ENCODE assay signal across 15 cellular contexts in genomic region chr16:67470314-67470713, GRCh38. TPM values are rescaled to one million over a fixed set of nuclear protein-coding genes. Genes with fewer than 3 reads are reported as not detected.
DNase-seq lines count a peak whose midpoint lies in the region; ATAC-seq, FAIRE-seq and TF ChIP-seq lines count a peak whose summit lies in the region.
"Had no signal": no experiment of that assay in that cellular context is flagged by ENCODE, and none has a peak within 500 bp of the region (broad histone marks: within the 10 kb centered on the region; RNA-seq: fewer than 3 reads in every experiment).

No MANE protein-coding gene starts in this region.

- H4K20me1 ChIP-seq in K562 (replicated peaks; ENCODE audit: control insufficient read depth, insufficient read depth, low read length) = peaks cover 23% of the 10 kb centered on the region

- H3K4me1 ChIP-seq in K562 (replicated peaks in 1 of 2; ENCODE audit: control insufficient read depth in 2 of 2, insufficient read depth in 2 of 2, low read length in 2 of 2) (peaks cover 16 to 20% of the 10 kb centered on the region in 2 experiments), left lung (peaks cover 19 to 97% of the 10 kb centered on the region in 2 donors), thyroid gland (peaks cover 39 to 60% of the 10 kb centered on the region in 2 donors)

- no peak for TF ChIP-seq EP300 in K562 (IDR thresholded peaks at IDR 0.05; ENCODE audit: low read length)

- 46% methylated on average over 7 of the region's 7 CpGs for WGBS in K562 (ENCODE audit: insufficient coverage, low coverage, missing lambda C conversion rate)
- 4 to 11% methylated on average over 4 to 7 of the region's 7 CpGs for WGBS in thyroid gland, 2 donors

- H2AFZ ChIP-seq in K562 (ENCODE audit: low read depth, low read length) = no peak overlapping the region

- no TSS peak for BruUV-seq in K562 (replicated peaks; lab: Mats Ljungman, UMichigan)

- POLR2A ChIA-PET in K562 (lab: Yijun Ruan, JAX) = interaction anchor here (0.8 kb wide), 1 partner anchor 9 kb away, joined by 3 read pairs; no protein-coding TSS in a partner anchor

- no peaks in the 10 kb centered on the region for H3K9me3 ChIP-seq in K562 (replicated peaks; ENCODE audit: control insufficient read depth, insufficient read depth, low read depth, low read length)
- no peaks in the 10 kb centered on the region for H3K9me3 ChIP-seq in left lung
- H3K9me3 ChIP-seq in thyroid gland = no peaks in the 10 kb centered on the region
- H3K9me3 ChIP-seq: tibial nerve had no signal

- TF ChIP-seq POLR2A in K562 (conservative IDR thresholded peaks at IDR 0.05) = no peak
- no peak for TF ChIP-seq POLR2A in thyroid gland (IDR thresholded peaks at IDR 0.05)

- intact Hi-C loops in K562 (cut with micrococcal nuclease) (no loop called here), left lung (cut with DNase I) (no loop called here), thyroid gland (cut with DNase I) (no loop called here)

- ATAC-seq in K562 = no peak
- peak; percentile 73 for ATAC-seq in left lung
- no peak for ATAC-seq in HG03196 (IDR thresholded peaks at IDR 0.05; ENCODE audit: unreplicated experiment)

- no peak for TF ChIP-seq CTCF in K562 (IDR thresholded peaks at IDR 0.05 in 2 of 3, conservative IDR thresholded peaks at IDR 0.05 in 1 of 3; ENCODE audit: insufficient read depth in 2 of 3, low read depth in 1 of 3, low read length in 3 of 3)
- TF ChIP-seq CTCF in left lung (IDR thresholded peaks at IDR 0.05) = no peak
- TF ChIP-seq CTCF in thyroid gland (IDR thresholded peaks at IDR 0.05) = peak in 1 of 6 experiments; percentile 5

- no peak for FAIRE-seq in K562 (lab: Jason Lieb, UNC)
- FAIRE-seq: A204.1 had no signal

- peaks cover 8% of the 10 kb centered on the region; the same call in 2 of the 3 replicates for H3K36me3 ChIP-seq in K562 (ENCODE audit: control insufficient read depth, insufficient read depth, low read length)
- no peaks in the 10 kb centered on the region for H3K36me3 ChIP-seq in left lung
- H3K36me3 ChIP-seq in thyroid gland = no peaks in the 10 kb centered on the region
- H3K36me3 ChIP-seq: tibial nerve had no signal

- CTCF ChIA-PET in K562 (lab: Yijun Ruan, JAX; ENCODE audit: low intra/inter-chr PET ratio) = no interaction called here

- H3K4me3 ChIP-seq in K562 (no peak overlapping the region), left lung (no peak overlapping the region), thyroid gland (replicated peaks in 1 of 3) (no peak overlapping the region)
- H3K4me3 ChIP-seq: tibial nerve had no signal

- peaks cover 9% of the 10 kb centered on the region for H3K9me1 ChIP-seq in K562 (ENCODE audit: control insufficient read depth, insufficient read depth, low read length)

- no peak overlapping the region for H3K27ac ChIP-seq in K562 (ENCODE audit: extremely low read depth, low read depth, low read length)
- no peak overlapping the region for H3K27ac ChIP-seq in left lung
- H3K27ac ChIP-seq in thyroid gland = peak overlapping the region in 2 of 3 donors; percentile 49 to 57

- in situ Hi-C loops in K562 (cut with MboI) = no loop called here

- H3K9ac ChIP-seq in K562 (ENCODE audit: insufficient read depth in 1 of 2, low read depth in 2 of 2, low read length in 2 of 2) = peak overlapping the region in 1 of 2 experiments; percentile 72; a peak in 2 of 4 replicates

- H3K27me3 ChIP-seq in K562 (ENCODE audit: control insufficient read depth in 2 of 2, insufficient read depth in 2 of 2, low read length in 2 of 2) (no peaks in the 10 kb centered on the region), left lung (no peaks in the 10 kb centered on the region), thyroid gland (no peaks in the 10 kb centered on the region)
- H3K27me3 ChIP-seq: tibial nerve had no signal

- no peak overlapping the region for H3K4me2 ChIP-seq in K562 (ENCODE audit: insufficient read depth, low read length)

- peak; percentile 2 for DNase-seq in NCI-H2227 (lab: John Stamatoyannopoulos, UW; ENCODE audit: unreplicated experiment)
- DNase-seq in NCI-H2227 treated with DMSO at 0.1 percent for 48 hours (lab: John Stamatoyannopoulos, UW) = no peak
- DNase-seq in K562 (ENCODE audit: extremely low read depth in 1 of 4, low spot score in 3 of 4) = no peak
- peak; percentile 87 to 88 for DNase-seq in left lung
- peak; percentile 98 to 99 for DNase-seq in thyroid gland
- no peak for DNase-seq in NCI-H1105 (lab: John Stamatoyannopoulos, UW)
- no peak for DNase-seq in iPS-NIHi11 (ENCODE audit: low spot score)
- DNase-seq: activated CD4-positive, alpha-beta T cell treated with anti-CD3 and anti-CD28 coated beads, Interleukin-2, amount 10 ng/mL, durations not matched to agents 7 days and 5 days; amniotic stem cell; IMR-90; stimulated activated CD4-positive, alpha-beta T cell treated with anti-CD3 and anti-CD28 coated beads, Interleukin-4, amount 100 ng/mL, for 1 hour had no signal

- peaks cover 58% of the 10 kb centered on the region for H3K79me2 ChIP-seq in K562 (ENCODE audit: control insufficient read depth, insufficient read depth, low read length)

- TF ChIP-seq RAD21 in K562 (CRISPR knock-in tag; conservative IDR thresholded peaks at IDR 0.05 in 1 of 2, IDR thresholded peaks at IDR 0.05 in 1 of 2) = no peak

RNA-seq across cellular contexts. Expression of gene ATP6V0D1, which starts 10.6 kb away (rescaled TPM):
- 30.0 and 74.0 TPM in 2 replicates for total RNA-seq in K562 (2011; cell fraction: chromatin; rRNA removed; ENCODE audit: low replicate concordance)
- total RNA-seq in K562 (2011; cell fraction: nucleolus; rRNA removed) = 56.4 and 56.6 TPM in 2 replicates
- total RNA-seq in K562 (2011; cell fraction: nucleoplasm; rRNA removed) = 38.9 and 42.7 TPM in 2 replicates
- total RNA-seq in K562 (2014; rRNA removed) (45.6 and 54.5 TPM in 2 replicates), K562 (2014; rRNA removed; fragmentation: Illumina TruSeq; extraction: Trizol) (22.0 and 30.6 TPM in 2 replicates), K562 (2015; rRNA removed; fragmentation: Illumina TruSeq; extraction: Trizol) (51.8 and 53.5 TPM in 2 replicates), K562 (2021) (61.3 and 61.5 TPM in 2 replicates), left lung (100 to 1,000 TPM; 142 to 185 TPM), thyroid gland (100 to 1,000 TPM; 110 to 238 (median 142) TPM)
- polyA plus RNA-seq in K562 (2011; rRNA removed) (48.2 and 51.5 TPM in 2 replicates), K562 (2014; fragmentation: Illumina TruSeq; extraction: Trizol) (64.9 and 69.7 TPM in 2 replicates), K562 (2014; fragmentation: Nextera tagmentation; extraction: Ambion mirVana) (10 to 100 TPM; 23.2 to 40.7 TPM), K562 (2014; rRNA removed) (33.9 and 37.3 TPM in 2 replicates)
- polyA plus RNA-seq in K562 (2011; cell fraction: cytosol; rRNA removed) = 97.2 and 146 TPM in 2 replicates
- polyA plus RNA-seq in K562 (2011; cell fraction: nucleus; rRNA removed) = 52.3 and 67.8 TPM in 2 replicates
- polyA plus RNA-seq in K562 (2012) = 84.3 and 116 TPM in 2 replicates
- polyA minus RNA-seq in K562 (2011; rRNA and poly(A)+ RNA removed) = 45.3 and 118 TPM in 2 replicates
- polyA minus RNA-seq in K562 (2011; cell fraction: cytosol; rRNA and poly(A)+ RNA removed) = 61.6 and 78.2 TPM in 2 replicates
- 17.6 and 17.7 TPM in 2 replicates for polyA minus RNA-seq in K562 (2011; cell fraction: nucleus; rRNA and poly(A)+ RNA removed)

RNA-seq across cellular contexts. Expression of gene AGRP, which starts 13.0 kb away (rescaled TPM):
- not detected in 2 replicates for total RNA-seq in K562 (2011; cell fraction: chromatin; rRNA removed; ENCODE audit: low replicate concordance)
- total RNA-seq in K562 (2011; cell fraction: nucleolus; rRNA removed) = not detected in 2 replicates
- total RNA-seq in K562 (2011; cell fraction: nucleoplasm; rRNA removed) = not detected in 2 replicates
- total RNA-seq in K562 (2014; rRNA removed) (not detected in 2 replicates), K562 (2014; rRNA removed; fragmentation: Illumina TruSeq; extraction: Trizol) (not detected in 2 replicates), K562 (2015; rRNA removed; fragmentation: Illumina TruSeq; extraction: Trizol) (not detected in 2 replicates), K562 (2021) (not detected in 2 replicates), left lung (1 to 10 TPM; 1.5 to 1.9 TPM), thyroid gland (not detected)
- polyA plus RNA-seq in K562 (2011; rRNA removed) (not detected in 2 replicates), K562 (2014; fragmentation: Illumina TruSeq; extraction: Trizol) (not detected in 2 replicates), K562 (2014; fragmentation: Nextera tagmentation; extraction: Ambion mirVana) (not detected), K562 (2014; rRNA removed) (not detected in 2 replicates)
- polyA plus RNA-seq in K562 (2011; cell fraction: cytosol; rRNA removed) = not detected in 2 replicates
- not detected in 2 replicates for polyA plus RNA-seq in K562 (2011; cell fraction: nucleus; rRNA removed)
- not detected in 2 replicates for polyA plus RNA-seq in K562 (2012)
- polyA minus RNA-seq in K562 (2011; rRNA and poly(A)+ RNA removed) = not detected in 2 replicates
- polyA minus RNA-seq in K562 (2011; cell fraction: cytosol; rRNA and poly(A)+ RNA removed) = not detected in 2 replicates
- not detected in 2 replicates for polyA minus RNA-seq in K562 (2011; cell fraction: nucleus; rRNA and poly(A)+ RNA removed)
- total RNA-seq: activated CD4-positive, alpha-beta T cell treated with anti-CD3 and anti-CD28 coated beads, Interleukin-2, amount 10 ng/mL, durations not matched to agents 7 days and 5 days; fibroblast of villous mesenchyme; IMR-90; tibial nerve had no signal
- polyA plus RNA-seq: IMR-90 had no signal

RNA-seq across cellular contexts. Expression of gene HSD11B2, which starts 39.4 kb away (rescaled TPM):
- 3.4 and 5.6 TPM in 2 replicates for total RNA-seq in K562 (2011; cell fraction: chromatin; rRNA removed; ENCODE audit: low replicate concordance)
- 3.0 and 4.7 TPM in 2 replicates for total RNA-seq in K562 (2011; cell fraction: nucleolus; rRNA removed)
- total RNA-seq in K562 (2011; cell fraction: nucleoplasm; rRNA removed) = 2.4 and 6.9 TPM in 2 replicates
- total RNA-seq in K562 (2014; rRNA removed) (0.95 and 2.9 TPM in 2 replicates), K562 (2014; rRNA removed; fragmentation: Illumina TruSeq; extraction: Trizol) (0.22 and 0.55 TPM in 2 replicates), K562 (2015; rRNA removed; fragmentation: Illumina TruSeq; extraction: Trizol) (0.60 and 0.65 TPM in 2 replicates), K562 (2021) (1.9 and 2.0 TPM in 2 replicates), left lung (1 to 10 TPM; 2.5 to 3.9 TPM), thyroid gland (10 to 100 TPM in 2 of 4 donors, 1 to 10 TPM in 2; 4.6 to 11.9 (median 9.0) TPM)
- polyA plus RNA-seq in K562 (2011; rRNA removed) (0.79 and 2.2 TPM in 2 replicates), K562 (2014; fragmentation: Illumina TruSeq; extraction: Trizol) (1.4 and 2.7 TPM in 2 replicates), K562 (2014; fragmentation: Nextera tagmentation; extraction: Ambion mirVana) (under 1 TPM; 0.08 to 0.18 TPM), K562 (2014; rRNA removed) (1.4 and 2.2 TPM in 2 replicates)
- polyA plus RNA-seq in K562 (2011; cell fraction: cytosol; rRNA removed) = 1.8 and 2.4 TPM in 2 replicates
- 3.4 and 4.8 TPM in 2 replicates for polyA plus RNA-seq in K562 (2011; cell fraction: nucleus; rRNA removed)
- 0.86 and 2.0 TPM in 2 replicates for polyA plus RNA-seq in K562 (2012)
- polyA minus RNA-seq in K562 (2011; rRNA and poly(A)+ RNA removed) = 0.72 and 1.1 TPM in 2 replicates
- polyA minus RNA-seq in K562 (2011; cell fraction: cytosol; rRNA and poly(A)+ RNA removed) = 1.9 and 2.9 TPM in 2 replicates
- 0.67 and 0.81 TPM in 2 replicates for polyA minus RNA-seq in K562 (2011; cell fraction: nucleus; rRNA and poly(A)+ RNA removed)
- total RNA-seq: activated CD4-positive, alpha-beta T cell treated with anti-CD3 and anti-CD28 coated beads, Interleukin-2, amount 10 ng/mL, durations not matched to agents 7 days and 5 days; fibroblast of villous mesenchyme; IMR-90 had no signal

RNA-seq across cellular contexts. Expression of gene ZDHHC1, which starts 54.0 kb away (rescaled TPM):
- total RNA-seq in K562 (2011; cell fraction: chromatin; rRNA removed; ENCODE audit: low replicate concordance) = not detected in 2 replicates
- total RNA-seq in K562 (2011; cell fraction: nucleolus; rRNA removed) = 0.50 TPM in 1 of 2 replicates, not detected in the other
- not detected in 2 replicates for total RNA-seq in K562 (2011; cell fraction: nucleoplasm; rRNA removed)
- total RNA-seq in K562 (2014; rRNA removed) (0.24 and 0.77 TPM in 2 replicates), K562 (2014; rRNA removed; fragmentation: Illumina TruSeq; extraction: Trizol) (not detected in 2 replicates), K562 (2015; rRNA removed; fragmentation: Illumina TruSeq; extraction: Trizol) (0.36 TPM in 1 of 2 replicates, not detected in the other), K562 (2021) (0.16 TPM in 1 of 2 replicates, not detected in the other), left lung (10 to 100 TPM; 14.4 to 14.7 TPM), thyroid gland (10 to 100 TPM; 33.3 to 63.8 (median 50.9) TPM)
- polyA plus RNA-seq in K562 (2011; rRNA removed) (0.06 and 0.07 TPM in 2 replicates), K562 (2014; fragmentation: Illumina TruSeq; extraction: Trizol) (not detected in 2 replicates), K562 (2014; fragmentation: Nextera tagmentation; extraction: Ambion mirVana) (not detected), K562 (2014; rRNA removed) (0.25 TPM in 1 of 2 replicates, not detected in the other)
- 0.13 and 0.95 TPM in 2 replicates for polyA plus RNA-seq in K562 (2011; cell fraction: cytosol; rRNA removed)
- polyA plus RNA-seq in K562 (2011; cell fraction: nucleus; rRNA removed) = 0.28 and 0.43 TPM in 2 replicates
- 0.17 TPM in 1 of 2 replicates, not detected in the other for polyA plus RNA-seq in K562 (2012)
- not detected in 2 replicates for polyA minus RNA-seq in K562 (2011; rRNA and poly(A)+ RNA removed)
- not detected in 2 replicates for polyA minus RNA-seq in K562 (2011; cell fraction: cytosol; rRNA and poly(A)+ RNA removed)
- 0.54 TPM in 1 of 2 replicates, not detected in the other for polyA minus RNA-seq in K562 (2011; cell fraction: nucleus; rRNA and poly(A)+ RNA removed)

RNA-seq across cellular contexts. Expression of gene RIPOR1, which starts 58.3 kb away (rescaled TPM):
- total RNA-seq in K562 (2011; cell fraction: chromatin; rRNA removed; ENCODE audit: low replicate concordance) = 26.1 and 49.9 TPM in 2 replicates
- 21.0 and 27.9 TPM in 2 replicates for total RNA-seq in K562 (2011; cell fraction: nucleolus; rRNA removed)
- 23.4 and 27.7 TPM in 2 replicates for total RNA-seq in K562 (2011; cell fraction: nucleoplasm; rRNA removed)
- total RNA-seq in K562 (2014; rRNA removed) (3.5 and 7.9 TPM in 2 replicates), K562 (2014; rRNA removed; fragmentation: Illumina TruSeq; extraction: Trizol) (1.2 and 1.4 TPM in 2 replicates), K562 (2015; rRNA removed; fragmentation: Illumina TruSeq; extraction: Trizol) (3.0 and 3.1 TPM in 2 replicates), K562 (2021) (25.4 and 31.1 TPM in 2 replicates), left lung (100 to 1,000 TPM in 1 of 2 donors, 10 to 100 TPM in 1; 76.4 to 123 TPM), thyroid gland (10 to 100 TPM; 21.3 to 57.1 (median 41.2) TPM)
- polyA plus RNA-seq in K562 (2011; rRNA removed) (2.2 and 6.3 TPM in 2 replicates), K562 (2014; fragmentation: Illumina TruSeq; extraction: Trizol) (10.0 and 14.1 TPM in 2 replicates), K562 (2014; fragmentation: Nextera tagmentation; extraction: Ambion mirVana) (under 1 TPM; 0.36 to 0.37 TPM), K562 (2014; rRNA removed) (7.2 and 9.2 TPM in 2 replicates)
- 1.4 and 2.4 TPM in 2 replicates for polyA plus RNA-seq in K562 (2011; cell fraction: cytosol; rRNA removed)
- 19.6 and 20.6 TPM in 2 replicates for polyA plus RNA-seq in K562 (2011; cell fraction: nucleus; rRNA removed)
- polyA plus RNA-seq in K562 (2012) = 14.5 and 15.2 TPM in 2 replicates
- 4.9 and 6.9 TPM in 2 replicates for polyA minus RNA-seq in K562 (2011; rRNA and poly(A)+ RNA removed)
- polyA minus RNA-seq in K562 (2011; cell fraction: cytosol; rRNA and poly(A)+ RNA removed) = 8.8 and 31.9 TPM in 2 replicates
- polyA minus RNA-seq in K562 (2011; cell fraction: nucleus; rRNA and poly(A)+ RNA removed) = 7.0 and 19.2 TPM in 2 replicates

Comparison
In these comparisons a context has a peak if more than half of its experiments do, and no peak if none do; other contexts are left out.
1. DNase-seq: peak in NCI-H2227 (single experiment), left lung (2 of 2) and thyroid gland (2 of 2); none in NCI-H2227 treated with DMSO at 0.1 percent for 48 hours (single experiment), K562 (0 of 4), NCI-H1105 (single experiment) and iPS-NIHi11 (single experiment).
2. H3K27ac ChIP-seq: peak in thyroid gland (2 of 3); none in K562 (single experiment) and left lung (0 of 2).